Comparison of ENCODE assay signal across 8 cellular contexts in genomic region chr9:68705636-68706578, GRCh38. TPM values are rescaled to one million over a fixed set of nuclear protein-coding genes. Genes with fewer than 3 reads are reported as not detected.
DNase-seq lines count a peak whose midpoint lies in the region; ATAC-seq and TF ChIP-seq lines count a peak whose summit lies in the region.

No MANE protein-coding gene starts in this region.

- H3K27me3 ChIP-seq in body of pancreas, result no peaks in the 10 kb centered on the region

- 0 to 1% methylated on average over 12 to 49 of the region's 54 CpGs for WGBS in body of pancreas, 2 donors

- TF ChIP-seq POLR2A in body of pancreas (IDR thresholded peaks at IDR 0.05), result peak in 1 of 3 donors; percentile 18

- H3K27ac ChIP-seq in body of pancreas, result peak overlapping the region; percentile 81 to 94 (median 84)

- peak; percentile 64 for DNase-seq in GM10266 (ENCODE audit: extremely low spot score)
- peak; percentile 75 for DNase-seq in NCI-H146 (lab: John Stamatoyannopoulos, UW)
- peak in 2 of 4 donors; percentile 5 to 22 for DNase-seq in body of pancreas
- DNase-seq in kidney tubule cell (ENCODE audit: low spot score), result peak; percentile 2
- DNase-seq in stimulated activated naive CD8-positive, alpha-beta T cell treated with anti-CD3 and anti-CD28 coated beads, Interleukin-15, Interleukin-2, amounts not matched to agents 100 U/mL and 50 U/mL, for 24 hours, result peak; percentile 12
- no peak for DNase-seq in globus pallidus (ENCODE audit: low spot score)

- intact Hi-C loops in body of pancreas (cut with DNase I), result no loop called here

- H3K4me1 ChIP-seq in body of pancreas, result peaks cover 24% of the 10 kb centered on the region

- TF ChIP-seq CTCF in GM10266 (IDR thresholded peaks at IDR 0.05; ENCODE audit: control insufficient read depth, insufficient read depth, low read depth, missing control alignments), result peak; percentile 54
- peak in 3 of 7 experiments; percentile 15 to 17 (median 17) for TF ChIP-seq CTCF in body of pancreas (IDR thresholded peaks at IDR 0.05)

- no peaks in the 10 kb centered on the region for H3K36me3 ChIP-seq in body of pancreas (replicated peaks in 1 of 2; ENCODE audit: insufficient read depth in 1 of 2, low read depth in 2 of 2)

- ATAC-seq in GM21825 (IDR thresholded peaks at IDR 0.05; ENCODE audit: unreplicated experiment), result peak; percentile 11
- peak; percentile 25 for ATAC-seq in body of pancreas
- no peak for ATAC-seq in stimulated activated naive CD8-positive, alpha-beta T cell treated with anti-CD3 and anti-CD28 coated beads, Interleukin-15, Interleukin-2, amounts not matched to agents 100 U/mL and 50 U/mL, for 24 hours
- no peak for ATAC-seq in activated CD4-positive, CD25-positive, alpha-beta regulatory T cell treated with anti-CD3 and anti-CD28 coated beads, Interleukin-2, amount 50 U/mL, for 24 hours

- no peaks in the 10 kb centered on the region for H3K9me3 ChIP-seq in body of pancreas

- peak overlapping the region; percentile 65 to 80 for H3K4me3 ChIP-seq in body of pancreas

RNA-seq across cellular contexts. Expression of gene PIP5K1B, which starts 0.9 kb away (rescaled TPM):
- total RNA-seq in body of pancreas, result 1 to 10 TPM; 3.6 to 7.8 TPM

Comparison
In these comparisons a context has a peak if more than half of its experiments do, and no peak if none do; other contexts are left out.
1. ATAC-seq: peak in GM21825 (single experiment) and body of pancreas (single experiment); none in stimulated activated naive CD8-positive, alpha-beta T cell treated with anti-CD3 and anti-CD28 coated beads, Interleukin-15, Interleukin-2, amounts not matched to agents 100 U/mL and 50 U/mL, for 24 hours (single experiment) and activated CD4-positive, CD25-positive, alpha-beta regulatory T cell treated with anti-CD3 and anti-CD28 coated beads, Interleukin-2, amount 50 U/mL, for 24 hours (0 of 2).